In the genomic region with DNA sequence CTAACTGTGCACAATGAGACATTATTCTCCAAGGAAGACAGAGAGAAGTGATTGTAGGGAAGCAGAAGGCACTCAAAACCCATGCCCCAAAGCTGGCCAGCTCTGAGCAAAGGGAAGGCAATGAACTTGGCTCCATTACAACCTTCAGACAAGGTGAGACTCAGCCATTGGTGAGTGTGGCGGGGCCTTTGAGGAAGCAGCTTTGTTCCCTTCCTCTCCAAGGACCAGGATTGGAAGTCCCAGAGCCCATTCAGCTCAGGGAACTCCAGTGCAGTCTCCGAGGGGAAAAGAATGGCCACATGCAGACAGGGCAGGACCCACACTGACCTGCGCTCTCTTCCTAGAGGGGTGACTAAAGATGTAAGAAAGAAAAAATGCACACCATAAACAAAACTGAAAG, we compare ENCODE assay signal across 18 cellular contexts. TPM values are rescaled to one million over a fixed set of nuclear protein-coding genes. Genes with fewer than 3 reads are reported as not detected.
DNase-seq lines count a peak whose midpoint lies in the region; ATAC-seq, FAIRE-seq and TF ChIP-seq lines count a peak whose summit lies in the region.
"Had no signal": no experiment of that assay in that cellular context is flagged by ENCODE, and none has a peak within 500 bp of the region (broad histone marks: within the 10 kb centered on the region; RNA-seq: fewer than 3 reads in every experiment).

No MANE protein-coding gene starts in this region.

- TF ChIP-seq EP300 in HepG2 (IDR thresholded peaks at IDR 0.05; ENCODE audit: low read depth in 2 of 2, low read length in 2 of 2) (no peak), HepG2 (CRISPR knock-in tag; IDR thresholded peaks at IDR 0.05; ENCODE audit: borderline replicate concordance) (no peak), sigmoid colon (IDR thresholded peaks at IDR 0.05) (no peak)

- DNase-seq in central memory CD8-positive, alpha-beta T cell (ENCODE audit: low spot score in 2 of 2): no peak
- no peak for DNase-seq in HepG2 (ENCODE audit: low spot score)
- no peak for DNase-seq in sigmoid colon
- DNase-seq in GM13976 (ENCODE audit: low spot score): no peak
- DNase-seq in anterior cingulate cortex (lab: John Stamatoyannopoulos, UW): no peak
- no peak for DNase-seq in naive thymus-derived CD4-positive, alpha-beta T cell
- DNase-seq: activated effector memory CD4-positive, alpha-beta T cell treated with anti-CD3 and anti-CD28 coated beads, Interleukin-2, amount 50 U/mL, for 16 hours; GOT3; kidney; mucosa of descending colon; NCI-H1092 treated with DMSO at 0.1 percent for 48 hours; stimulated activated naive CD4-positive, alpha-beta T cell treated with Interleukin-2 at 50 U/mL for 16 hours; T-helper 1 cell; uterus had no signal

- H3K36me3 ChIP-seq in BLaER1 treated with 17β-estradiol and CSF1 and Interleukin-3, amounts not matched to agents 10 nM and 100 nM: peaks cover 9 to 35% (median 16%) of the 10 kb centered on the region in 11 experiments; a peak in 19 of 22 replicates
- H3K36me3 ChIP-seq in HepG2 (replicated peaks in 1 of 2; ENCODE audit: control insufficient read depth in 1 of 2, insufficient read depth in 2 of 2, low read length in 2 of 2) (peaks cover 11 to 17% of the 10 kb centered on the region in 2 experiments), sigmoid colon (peaks cover 0 to 16% (median 4%) of the 10 kb centered on the region in 4 donors)
- peaks cover 3 to 15% (median 5%) of the 10 kb centered on the region in 3 experiments for H3K36me3 ChIP-seq in naive thymus-derived CD4-positive, alpha-beta T cell (ENCODE audit: control insufficient read depth in 2 of 3, insufficient read depth in 3 of 3, low read length in 3 of 3)
- H3K36me3 ChIP-seq: uterus had no signal

- no peak for ATAC-seq in central memory CD8-positive, alpha-beta T cell (replicated peaks; ENCODE audit: extremely low read depth, poor library complexity, severe bottlenecking)
- ATAC-seq in HepG2: peak; percentile 54
- ATAC-seq in naive thymus-derived CD4-positive, alpha-beta T cell: no peak
- ATAC-seq in GM21367 (IDR thresholded peaks at IDR 0.05; ENCODE audit: unreplicated experiment): no peak
- ATAC-seq: mucosa of descending colon had no signal

- H3K27me3 ChIP-seq in BLaER1 treated with 17β-estradiol and CSF1 and Interleukin-3, amounts not matched to agents 10 nM and 100 nM: no peaks in the 10 kb centered on the region
- H3K27me3 ChIP-seq in HepG2 (ENCODE audit: control insufficient read depth in 1 of 2, insufficient read depth in 2 of 2, low read length in 2 of 2): no peaks in the 10 kb centered on the region
- no peaks in the 10 kb centered on the region for H3K27me3 ChIP-seq in sigmoid colon
- H3K27me3 ChIP-seq in naive thymus-derived CD4-positive, alpha-beta T cell (ENCODE audit: control insufficient read depth in 2 of 2, insufficient read depth in 2 of 2, low read length in 2 of 2): no peaks in the 10 kb centered on the region
- H3K27me3 ChIP-seq: uterus had no signal

- no peak for TF ChIP-seq RAD21 in HepG2 (CRISPR knock-in tag; IDR thresholded peaks at IDR 0.05)

- no TSS peak for BruUV-seq in HepG2 (replicated peaks; lab: Mats Ljungman, UMichigan)

- TF ChIP-seq POLR2A in HepG2 (IDR thresholded peaks at IDR 0.05; ENCODE audit: insufficient read depth in 1 of 2, low read depth in 2 of 2, low read length in 2 of 2): no peak
- TF ChIP-seq POLR2A in sigmoid colon (IDR thresholded peaks at IDR 0.05): no peak

- peak overlapping the region; percentile 29 to 79 (median 66) for H3K4me2 ChIP-seq in BLaER1 treated with 17β-estradiol and CSF1 and Interleukin-3, amounts not matched to agents 10 nM and 100 nM
- peak overlapping the region; percentile 21; the same call in 1 of the 2 replicates for H3K4me2 ChIP-seq in HepG2 (ENCODE audit: low read depth, low read length)
- H3K4me2 ChIP-seq: KMS-11 had no signal

- peak overlapping the region; percentile 10 for H3K27ac Mint-ChIP-seq in central memory CD8-positive, alpha-beta T cell (ENCODE audit: low read depth)
- peak overlapping the region in 2 of 9 donors; percentile 28 to 55 for H3K27ac Mint-ChIP-seq in naive thymus-derived CD4-positive, alpha-beta T cell

- peaks cover 6% of the 10 kb centered on the region for H3K9me3 Mint-ChIP-seq in central memory CD8-positive, alpha-beta T cell
- H3K9me3 Mint-ChIP-seq in naive thymus-derived CD4-positive, alpha-beta T cell: peaks cover 0 to 16% (median 6%) of the 10 kb centered on the region in 11 donors

- H3K27me3 Mint-ChIP-seq in central memory CD8-positive, alpha-beta T cell: no peaks in the 10 kb centered on the region
- H3K27me3 Mint-ChIP-seq in naive thymus-derived CD4-positive, alpha-beta T cell: no peaks in the 10 kb centered on the region

- H3K9me3 ChIP-seq in BLaER1 treated with 17β-estradiol and CSF1 and Interleukin-3, amounts not matched to agents 10 nM and 100 nM (replicated peaks in 1 of 11): peaks cover 16 to 24% (median 18%) of the 10 kb centered on the region in 11 experiments; a peak in 21 of 22 replicates
- no peaks in the 10 kb centered on the region for H3K9me3 ChIP-seq in HepG2 (ENCODE audit: low read length)
- H3K9me3 ChIP-seq in sigmoid colon: peaks cover 0 to 5% (median 0%) of the 10 kb centered on the region in 4 donors
- H3K9me3 ChIP-seq in naive thymus-derived CD4-positive, alpha-beta T cell (ENCODE audit: control insufficient read depth in 2 of 3, low read length in 3 of 3): peaks cover 0 to 3% (median 0%) of the 10 kb centered on the region in 3 experiments
- H3K9me3 ChIP-seq: mucosa of descending colon had no signal

- in situ Hi-C loops in HepG2 (cut with HindIII; ENCODE audit: extremely low pct_ligation_motif_present, low pct_unique_long_range_greater_than_20kb) (no loop called here), GM13976 (cut with MboI; ENCODE audit: low sequenced_read_pairs, unreplicated experiment) (no loop called here)

- POLR2A ChIA-PET in HepG2 (lab: Yijun Ruan, JAX): interaction anchor here (1.0 to 1.6 kb wide), 3 partner anchors 20 to 30 kb away, joined by 3 to 5 read pairs (median 3); no protein-coding TSS in a partner anchor
- POLR2A ChIA-PET in naive thymus-derived CD4-positive, alpha-beta T cell (lab: Charles Lee): no interaction called here

- peak overlapping the region in 6 of 11 experiments; percentile 1 to 54 (median 36); a peak in 9 of 22 replicates for H3K27ac ChIP-seq in BLaER1 treated with 17β-estradiol and CSF1 and Interleukin-3, amounts not matched to agents 10 nM and 100 nM
- H3K27ac ChIP-seq in HepG2 (ENCODE audit: extremely low read length, insufficient read depth, low read length) (peak overlapping the region; percentile 27), sigmoid colon (peak overlapping the region in 3 of 4 donors; percentile 4 to 53 (median 28))
- H3K27ac ChIP-seq in naive thymus-derived CD4-positive, alpha-beta T cell (ENCODE audit: low read depth, low read length): no peak overlapping the region
- H3K27ac ChIP-seq: coronary artery, KMS-11, uterus had no signal

- CTCF ChIA-PET in HepG2 (lab: Yijun Ruan, JAX; ENCODE audit: low intra/inter-chr PET ratio, low total read pairs): no interaction called here
- CTCF ChIA-PET in naive thymus-derived CD4-positive, alpha-beta T cell (lab: Charles Lee): no interaction called here

- no peak for FAIRE-seq in HepG2 (lab: Jason Lieb, UNC)
- FAIRE-seq: kidney had no signal

- H3K4me3 Mint-ChIP-seq in central memory CD8-positive, alpha-beta T cell: no peak overlapping the region
- peak overlapping the region in 1 of 10 donors; percentile 29 for H3K4me3 Mint-ChIP-seq in naive thymus-derived CD4-positive, alpha-beta T cell

- H3K4me1 ChIP-seq in BLaER1 treated with 17β-estradiol and CSF1 and Interleukin-3, amounts not matched to agents 10 nM and 100 nM: peaks cover 12 to 37% (median 23%) of the 10 kb centered on the region in 10 experiments
- H3K4me1 ChIP-seq in HepG2 (ENCODE audit: insufficient read depth, low read length) (peaks cover 22% of the 10 kb centered on the region), sigmoid colon (peaks cover 0 to 28% (median 19%) of the 10 kb centered on the region in 4 donors)
- peaks cover 0 to 4% of the 10 kb centered on the region in 2 donors for H3K4me1 ChIP-seq in naive thymus-derived CD4-positive, alpha-beta T cell (ENCODE audit: control insufficient read depth in 2 of 2, insufficient read depth in 2 of 2, low read length in 2 of 2)
- H3K4me1 ChIP-seq: uterus had no signal

- TF ChIP-seq CTCF in HepG2 (CRISPR knock-in tag; IDR thresholded peaks at IDR 0.05) (no peak), sigmoid colon (IDR thresholded peaks at IDR 0.05) (no peak), GM13976 (IDR thresholded peaks at IDR 0.05; ENCODE audit: borderline replicate concordance, control extremely low read depth, extremely low read depth, insufficient read depth, missing control alignments) (no peak)

- peaks cover 6% of the 10 kb centered on the region for H3K36me3 Mint-ChIP-seq in central memory CD8-positive, alpha-beta T cell (ENCODE audit: insufficient read depth)
- H3K36me3 Mint-ChIP-seq in naive thymus-derived CD4-positive, alpha-beta T cell: peaks cover 11 to 68% (median 35%) of the 10 kb centered on the region in 5 donors

- intact Hi-C loops in HepG2 (cut with micrococcal nuclease; ENCODE audit: unreplicated experiment) (no loop called here), sigmoid colon (cut with DNase I) (no loop called here)
- intact Hi-C loops in naive thymus-derived CD4-positive, alpha-beta T cell (cut with micrococcal nuclease): no loop called here

- no peak overlapping the region for H2AFZ ChIP-seq in HepG2 (ENCODE audit: low read length)

- H4K20me1 ChIP-seq in BLaER1 treated with 17β-estradiol and CSF1 and Interleukin-3, amounts not matched to agents 10 nM and 100 nM: peaks cover 0 to 27% (median 0%) of the 10 kb centered on the region in 11 experiments; a peak in 5 of 22 replicates
- 0 out of 2 replicates have a peak, but pooled peaks cover 2% of the 10 kb centered on the region for H4K20me1 ChIP-seq in HepG2 (ENCODE audit: insufficient read depth, low read length)

- no peak overlapping the region for H3K4me3 ChIP-seq in BLaER1 treated with 17β-estradiol and CSF1 and Interleukin-3, amounts not matched to agents 10 nM and 100 nM
- H3K4me3 ChIP-seq in HepG2 (replicated peaks in 1 of 3; ENCODE audit: insufficient read depth in 1 of 3, low read depth in 2 of 3, low read length in 3 of 3) (no peak overlapping the region), sigmoid colon (no peak overlapping the region)
- H3K4me3 ChIP-seq in naive thymus-derived CD4-positive, alpha-beta T cell (ENCODE audit: low read length): no peak overlapping the region
- H3K4me3 ChIP-seq: coronary artery, mucosa of descending colon, uterus had no signal

- H3K4me1 Mint-ChIP-seq in central memory CD8-positive, alpha-beta T cell: peaks cover 42% of the 10 kb centered on the region
- peaks cover 27 to 67% (median 32%) of the 10 kb centered on the region in 7 donors for H3K4me1 Mint-ChIP-seq in naive thymus-derived CD4-positive, alpha-beta T cell

- 96% methylated on average over 2 of the region's 3 CpGs for WGBS in HepG2 (ENCODE audit: low lambda C conversion rate)
- WGBS in sigmoid colon, 2 donors: 92 to 94% methylated on average over 3 of the region's 3 CpGs

- peaks cover 14% of the 10 kb centered on the region for H3K79me2 ChIP-seq in HepG2 (ENCODE audit: insufficient read depth, low read length)

- 0 out of 22 replicates have a peak overlapping the region, but pooled peaks of 1 of the 11 experiments have one; percentile 5 for H3K9ac ChIP-seq in BLaER1 treated with 17β-estradiol and CSF1 and Interleukin-3, amounts not matched to agents 10 nM and 100 nM
- H3K9ac ChIP-seq in HepG2 (ENCODE audit: insufficient read depth, low read depth, low read length): peak overlapping the region; percentile 4; the same call in 1 of the 2 replicates
- H3K9ac ChIP-seq: KMS-11 had no signal

RNA-seq across cellular contexts. Expression of gene HEG1, which starts 23.1 kb away (rescaled TPM):
- total RNA-seq in HepG2 (2016; rRNA removed; fragmentation: Illumina TruSeq; extraction: Trizol) (9.7 and 10.7 TPM in 2 replicates), sigmoid colon (10 to 100 TPM; 24.5 to 61.6 (median 41.5) TPM)
- 1.1 TPM in 2 replicates for total RNA-seq in HepG2 (2016; cell fraction: cytosol; rRNA removed; fragmentation: Illumina TruSeq; extraction: Trizol; ENCODE audit: low read depth)
- 6.8 and 9.0 TPM in 2 replicates for total RNA-seq in HepG2 (2016; cell fraction: insoluble cytoplasmic fraction; rRNA removed; fragmentation: Illumina TruSeq; extraction: Trizol)
- total RNA-seq in HepG2 (2016; cell fraction: membrane; rRNA removed; fragmentation: Illumina TruSeq; extraction: Trizol): 3.2 and 3.3 TPM in 2 replicates
- total RNA-seq in HepG2 (2016; cell fraction: nucleus; rRNA removed; fragmentation: Illumina TruSeq; extraction: Trizol): 17.3 and 19.4 TPM in 2 replicates
- polyA plus RNA-seq in HepG2 (2011; rRNA removed) (11.6 and 18.2 TPM in 2 replicates), sigmoid colon (1 to 10 TPM in 2 of 3 donors, under 1 TPM in 1; 0.92 to 9.7 (median 1.8) TPM)
- 8.6 and 8.8 TPM in 2 replicates for polyA plus RNA-seq in HepG2 (2011; cell fraction: cytosol; rRNA removed)
- 17.9 and 23.5 TPM in 2 replicates for polyA plus RNA-seq in HepG2 (2011; cell fraction: nucleus; rRNA removed)
- 12.1 and 14.0 TPM in 2 replicates for polyA plus RNA-seq in HepG2 (2012)
- polyA plus RNA-seq in HepG2 (2016; cell fraction: cytosol; fragmentation: Illumina TruSeq; extraction: Trizol; ENCODE audit: low read depth): 0.46 and 0.52 TPM in 2 replicates
- 5.4 and 5.8 TPM in 2 replicates for polyA plus RNA-seq in HepG2 (2016; cell fraction: insoluble cytoplasmic fraction; fragmentation: Illumina TruSeq; extraction: Trizol; ENCODE audit: low read depth)
- polyA plus RNA-seq in HepG2 (2016; cell fraction: membrane; fragmentation: Illumina TruSeq; extraction: Trizol; ENCODE audit: low read depth): 0.69 and 0.92 TPM in 2 replicates
- 14.9 and 16.7 TPM in 2 replicates for polyA plus RNA-seq in HepG2 (2016; cell fraction: nucleus; fragmentation: Illumina TruSeq; extraction: Trizol; ENCODE audit: insufficient read depth, low read depth)
- 51.4 and 72.4 TPM in 2 replicates for polyA minus RNA-seq in HepG2 (2011; rRNA and poly(A)+ RNA removed; ENCODE audit: low replicate concordance)
- polyA minus RNA-seq in HepG2 (2011; cell fraction: cytosol; rRNA and poly(A)+ RNA removed): 23.5 and 27.8 TPM in 2 replicates
- 17.8 and 25.8 TPM in 2 replicates for polyA minus RNA-seq in HepG2 (2011; cell fraction: nucleus; rRNA and poly(A)+ RNA removed)
- 10 to 100 TPM; 16.9 to 45.4 (median 20.0) TPM for total RNA-seq in naive thymus-derived CD4-positive, alpha-beta T cell
- 1 to 10 TPM; 2.1 to 5.4 TPM for polyA plus RNA-seq in naive thymus-derived CD4-positive, alpha-beta T cell
